In genomic region chr5:179763215-179763945, GRCh38 we compare ENCODE assay signal across 8 cellular contexts. TPM values are rescaled to one million over a fixed set of nuclear protein-coding genes. Genes with fewer than 3 reads are reported as not detected.
DNase-seq lines count a peak whose midpoint lies in the region; ATAC-seq and TF ChIP-seq lines count a peak whose summit lies in the region.

No MANE protein-coding gene starts in this region.

- intact Hi-C loops in left colon (cut with DNase I, micrococcal nuclease), result no loop called here

- peak; percentile 53 for DNase-seq in AG09309 (ENCODE audit: low read depth)
- DNase-seq in GM13976 (ENCODE audit: low spot score), result peak; percentile 79
- peak; percentile 70 for DNase-seq in LoVo (ENCODE audit: low spot score)
- DNase-seq in T-helper 2 cell treated with Interferon-gamma antibody and Interleukin-4, amounts not matched to agents 5 μg/mL and 100 μg/mL, for 36 hours (ENCODE audit: low spot score), result peak; percentile 18
- DNase-seq in cardiac fibroblast (ENCODE audit: low read depth in 2 of 2), result peak; percentile 87 to 90
- DNase-seq in left colon, result peak; percentile 68 to 71
- DNase-seq in stimulated activated CD4-positive, alpha-beta T cell treated with anti-CD3 and anti-CD28 coated beads, Interleukin-2, amount 100 ng/mL, for 24 hours, result peak; percentile 47 to 54
- DNase-seq in T1000 (lab: John Stamatoyannopoulos, UW), result no peak

- no peak overlapping the region for H3K4me3 ChIP-seq in AG09309 (ENCODE audit: control insufficient read depth, low read depth, low read length)
- H3K4me3 ChIP-seq in cardiac fibroblast (replicated peaks in 1 of 2; ENCODE audit: low read depth in 2 of 2, low read length in 2 of 2), result no peak overlapping the region

- no peak overlapping the region for H3K27ac Mint-ChIP-seq in T-helper 2 cell treated with Interferon-gamma antibody and Interleukin-4, amounts not matched to agents 5 μg/mL and 100 μg/mL, for 36 hours

- no peaks in the 10 kb centered on the region for H3K27me3 Mint-ChIP-seq in T-helper 2 cell treated with Interferon-gamma antibody and Interleukin-4, amounts not matched to agents 5 μg/mL and 100 μg/mL, for 36 hours (ENCODE audit: low read depth)

- peaks cover 20% of the 10 kb centered on the region for H3K36me3 Mint-ChIP-seq in T-helper 2 cell treated with Interferon-gamma antibody and Interleukin-4, amounts not matched to agents 5 μg/mL and 100 μg/mL, for 36 hours (ENCODE audit: low read depth)

- in situ Hi-C loops in GM13976 (cut with MboI; ENCODE audit: low sequenced_read_pairs, unreplicated experiment), result no loop called here

- H3K4me1 Mint-ChIP-seq in T-helper 2 cell treated with Interferon-gamma antibody and Interleukin-4, amounts not matched to agents 5 μg/mL and 100 μg/mL, for 36 hours (ENCODE audit: low read depth), result peaks cover 42% of the 10 kb centered on the region

- no peaks in the 10 kb centered on the region for H3K9me3 Mint-ChIP-seq in T-helper 2 cell treated with Interferon-gamma antibody and Interleukin-4, amounts not matched to agents 5 μg/mL and 100 μg/mL, for 36 hours

- ATAC-seq in left colon, result peak; percentile 88

- no peak overlapping the region for H3K4me3 Mint-ChIP-seq in T-helper 2 cell treated with Interferon-gamma antibody and Interleukin-4, amounts not matched to agents 5 μg/mL and 100 μg/mL, for 36 hours

- TF ChIP-seq CTCF in AG09309 (IDR thresholded peaks at IDR 0.05; ENCODE audit: control insufficient read depth, insufficient read depth, low read depth, low read length, missing control alignments) (peak; percentile 81), GM13976 (IDR thresholded peaks at IDR 0.05; ENCODE audit: borderline replicate concordance, control extremely low read depth, extremely low read depth, insufficient read depth, missing control alignments) (peak; percentile 80), cardiac fibroblast (IDR thresholded peaks at IDR 0.05; ENCODE audit: low read depth, low read length) (peak; percentile 84)

RNA-seq across cellular contexts. Expression of gene LTC4S, which starts 30.4 kb away (rescaled TPM):
- total RNA-seq in left colon, result 1 to 10 TPM; 4.2 to 8.7 TPM

RNA-seq across cellular contexts. Expression of gene MAML1, which starts 30.8 kb away (rescaled TPM):
- total RNA-seq in left colon, result 10 to 100 TPM; 22.1 to 24.9 TPM

RNA-seq across cellular contexts. Expression of gene MGAT4B, which starts 43.3 kb away (rescaled TPM):
- 100 to 1,000 TPM; 465 to 474 TPM for total RNA-seq in left colon

RNA-seq across cellular contexts. Expression of gene SQSTM1, which starts 57.3 kb away (rescaled TPM):
- 100 to 1,000 TPM; 200 to 355 TPM for total RNA-seq in left colon
